In genomic region chr7:131066635-131067034, GRCh38 we compare ENCODE assay signal across 13 cellular contexts.
DNase-seq lines count a peak whose midpoint lies in the region; ATAC-seq, FAIRE-seq and TF ChIP-seq lines count a peak whose summit lies in the region.
"Had no signal": no experiment of that assay in that cellular context is flagged by ENCODE, and none has a peak within 500 bp of the region (broad histone marks: within the 10 kb centered on the region; RNA-seq: fewer than 3 reads in every experiment).

No MANE protein-coding gene starts in this region.

- TF ChIP-seq EP300 in A549 (IDR thresholded peaks at IDR 0.05) (no peak), HepG2 (IDR thresholded peaks at IDR 0.05; ENCODE audit: low read depth in 2 of 2, low read length in 2 of 2) (peak in 1 of 2 experiments; percentile 67; a peak in 1 of 4 replicates), HepG2 (CRISPR knock-in tag; IDR thresholded peaks at IDR 0.05; ENCODE audit: borderline replicate concordance) (no peak)

- H3K27me3 ChIP-seq in astrocyte (ENCODE audit: insufficient read depth, low read length) (no peaks in the 10 kb centered on the region), HepG2 (ENCODE audit: control insufficient read depth in 1 of 2, insufficient read depth in 2 of 2, low read length in 2 of 2) (no peaks in the 10 kb centered on the region)

- H3K79me2 ChIP-seq in astrocyte (ENCODE audit: insufficient read depth, low read length): no peaks in the 10 kb centered on the region
- peaks cover 53% of the 10 kb centered on the region for H3K79me2 ChIP-seq in HepG2 (ENCODE audit: insufficient read depth, low read length)

- no peak for TF ChIP-seq RAD21 in A549 (conservative IDR thresholded peaks at IDR 0.05 in 1 of 2, IDR thresholded peaks at IDR 0.05 in 1 of 2)
- no peak for TF ChIP-seq RAD21 in HepG2 (CRISPR knock-in tag; IDR thresholded peaks at IDR 0.05)

- DNase-seq in A549 (ENCODE audit: low read depth in 1 of 2, low spot score in 1 of 2) (peak in 1 of 2 experiments; percentile 36), astrocyte (ENCODE audit: low read depth) (no peak), HepG2 (ENCODE audit: low spot score) (peak; percentile 41), NCI-H1092 (lab: John Stamatoyannopoulos, UW) (no peak), 8988T (no peak)
- no peak for DNase-seq in activated CD8-positive, alpha-beta memory T cell treated with anti-CD3 and anti-CD28 coated beads, Interleukin-2, amount 50 U/mL, for 48 hours
- DNase-seq: activated CD4-positive, alpha-beta T cell treated with anti-CD3 and anti-CD28 coated beads, Interleukin-2, amount 10 ng/mL, durations not matched to agents 7 days and 5 days; effector CD4-positive, alpha-beta T cell; NCI-H1694 treated with DMSO at 0.1 percent for 48 hours; SW 1271 had no signal

- H3K4me2 ChIP-seq in A549: peak overlapping the region; percentile 58
- H3K4me2 ChIP-seq in astrocyte (ENCODE audit: low read length): no peak overlapping the region
- H3K4me2 ChIP-seq in HepG2 (ENCODE audit: low read depth, low read length): peak overlapping the region; percentile 8; the same call in 1 of the 2 replicates

- peak; percentile 12 to 16; a peak in 3 of 6 replicates for ATAC-seq in A549
- ATAC-seq in HepG2: no peak
- ATAC-seq in GM21447 (IDR thresholded peaks at IDR 0.05; ENCODE audit: unreplicated experiment): no peak

- H3K36me3 ChIP-seq in HEK293 (ENCODE audit: control insufficient read depth in 2 of 2, insufficient read depth in 1 of 2, low read length in 2 of 2) (no peaks in the 10 kb centered on the region), astrocyte (ENCODE audit: insufficient read depth, low read length) (no peaks in the 10 kb centered on the region), HepG2 (replicated peaks in 1 of 2; ENCODE audit: control insufficient read depth in 1 of 2, insufficient read depth in 2 of 2, low read length in 2 of 2) (peaks cover 0 to 7% of the 10 kb centered on the region in 2 experiments; a peak in 1 of 5 replicates)

- in situ Hi-C loops in HepG2 (cut with HindIII; ENCODE audit: extremely low pct_ligation_motif_present, low pct_unique_long_range_greater_than_20kb): no loop called here

- no peaks in the 10 kb centered on the region for H3K9me3 ChIP-seq in A549
- H3K9me3 ChIP-seq in HEK293 (ENCODE audit: control insufficient read depth, insufficient read depth, low read depth, low read length): no peaks in the 10 kb centered on the region
- H3K9me3 ChIP-seq in astrocyte (ENCODE audit: insufficient read depth, low read depth, low read length): no peaks in the 10 kb centered on the region
- no peaks in the 10 kb centered on the region for H3K9me3 ChIP-seq in HepG2 (ENCODE audit: low read length)

- H3K4me1 ChIP-seq in A549 (peaks cover 54% of the 10 kb centered on the region), HEK293 (ENCODE audit: control insufficient read depth, insufficient read depth, low read length) (no peaks in the 10 kb centered on the region), astrocyte (ENCODE audit: insufficient read depth, low read length) (peaks cover 2% of the 10 kb centered on the region), HepG2 (ENCODE audit: insufficient read depth, low read length) (peaks cover 64% of the 10 kb centered on the region)

- no peaks in the 10 kb centered on the region for H3K9me3 Mint-ChIP-seq in astrocyte (ENCODE audit: unreplicated experiment)
- H3K9me3 Mint-ChIP-seq: activated CD4-positive, alpha-beta T cell treated with anti-CD3 and anti-CD28 coated beads, Interleukin-2, amount 10 ng/mL, durations not matched to agents 7 days and 5 days had no signal

- no peak overlapping the region for H3K9ac ChIP-seq in astrocyte (ENCODE audit: low read length)
- no peak overlapping the region for H3K9ac ChIP-seq in HepG2 (ENCODE audit: insufficient read depth, low read depth, low read length)

- peaks cover 23% of the 10 kb centered on the region for H3K4me1 Mint-ChIP-seq in astrocyte (ENCODE audit: low read depth, unreplicated experiment)

- H3K4me3 Mint-ChIP-seq in astrocyte (ENCODE audit: unreplicated experiment): no peak overlapping the region
- H3K4me3 Mint-ChIP-seq: activated CD4-positive, alpha-beta T cell treated with anti-CD3 and anti-CD28 coated beads, Interleukin-2, amount 10 ng/mL, durations not matched to agents 7 days and 5 days had no signal

- no peak for TF ChIP-seq POLR2A in A549 (IDR thresholded peaks at IDR 0.05; ENCODE audit: low read length)
- TF ChIP-seq POLR2A in HepG2 (IDR thresholded peaks at IDR 0.05; ENCODE audit: insufficient read depth in 1 of 2, low read depth in 2 of 2, low read length in 2 of 2): no peak

- FAIRE-seq in A549 (lab: Jason Lieb, UNC): no peak
- no peak for FAIRE-seq in astrocyte (lab: Jason Lieb, UNC)
- no peak for FAIRE-seq in HepG2 (lab: Jason Lieb, UNC)

- H3K27ac ChIP-seq in A549: peak overlapping the region; percentile 32 to 76
- H3K27ac ChIP-seq in HEK293 (ENCODE audit: extremely low read depth, low read depth, low read length): no peak overlapping the region
- H3K27ac ChIP-seq in astrocyte (ENCODE audit: low read depth, low read length): no peak overlapping the region
- H3K27ac ChIP-seq in HepG2 (ENCODE audit: extremely low read length, insufficient read depth, low read length): peak overlapping the region; percentile 57

- CTCF ChIA-PET in A549 (lab: Yijun Ruan, JAX): interaction anchor here (1.3 to 2.3 kb wide), 2 partner anchors 26 to 170 kb away, joined by 5 to 6 read pairs; no protein-coding TSS in a partner anchor
- CTCF ChIA-PET in HEK293 (lab: Yijun Ruan, JAX): interaction anchor here (0.6 to 1.7 kb wide), 4 partner anchors 12 to 482 kb away, joined by 3 to 7 read pairs (median 4); no protein-coding TSS in a partner anchor
- CTCF ChIA-PET in HepG2 (lab: Yijun Ruan, JAX; ENCODE audit: low intra/inter-chr PET ratio, low total read pairs): no interaction called here

- BruUV-seq in HepG2 (replicated peaks; lab: Mats Ljungman, UMichigan): no TSS peak

- no peaks in the 10 kb centered on the region for H3K27me3 Mint-ChIP-seq in astrocyte (ENCODE audit: low read depth, unreplicated experiment)
- H3K27me3 Mint-ChIP-seq: activated CD4-positive, alpha-beta T cell treated with anti-CD3 and anti-CD28 coated beads, Interleukin-2, amount 10 ng/mL, durations not matched to agents 7 days and 5 days; B cell had no signal

- peak overlapping the region; percentile 20 for H3K27ac Mint-ChIP-seq in astrocyte (ENCODE audit: unreplicated experiment)

- H3K4me3 ChIP-seq in A549 (no peak overlapping the region), HEK293 (ENCODE audit: low read depth, low read length) (no peak overlapping the region), astrocyte (ENCODE audit: insufficient read depth, low read depth, low read length) (no peak overlapping the region), HepG2 (replicated peaks in 1 of 3; ENCODE audit: insufficient read depth in 1 of 3, low read depth in 2 of 3, low read length in 3 of 3) (no peak overlapping the region)

- intact Hi-C loops in HepG2 (cut with micrococcal nuclease; ENCODE audit: unreplicated experiment): loop anchor here (1.0 to 5.0 kb wide), 2 partner anchors 9 to 261 kb away; partner anchors contain the start of gene MKLN1

- TF ChIP-seq CTCF in A549 (IDR thresholded peaks at IDR 0.05) (no peak), HEK293 (tag by site-specific recombination; IDR thresholded peaks at IDR 0.05) (no peak), astrocyte (IDR thresholded peaks at IDR 0.05; ENCODE audit: insufficient read depth, low read depth, low read length) (no peak), HepG2 (CRISPR knock-in tag; IDR thresholded peaks at IDR 0.05) (no peak)

- no peak overlapping the region for H2AFZ ChIP-seq in astrocyte (ENCODE audit: low read depth, low read length)
- H2AFZ ChIP-seq in HepG2 (ENCODE audit: low read length): no peak overlapping the region

- no peaks in the 10 kb centered on the region for H4K20me1 ChIP-seq in astrocyte (ENCODE audit: insufficient read depth, low read length)
- H4K20me1 ChIP-seq in HepG2 (ENCODE audit: insufficient read depth, low read length): no peaks in the 10 kb centered on the region

- peaks cover 5% of the 10 kb centered on the region for H3K36me3 Mint-ChIP-seq in astrocyte (ENCODE audit: low read depth, unreplicated experiment)

- POLR2A ChIA-PET in A549 (lab: Yijun Ruan, JAX) (no interaction called here), HEK293 (lab: Yijun Ruan, JAX) (no interaction called here), HepG2 (lab: Yijun Ruan, JAX) (interaction anchor here (1.1 to 1.4 kb wide), 2 partner anchors 40 to 171 kb away, joined by 3 to 4 read pairs; no protein-coding TSS in a partner anchor)

TF ChIP-seq in HEK293, 187 proteins besides CTCF, POLR2A, EP300 and RAD21:
- TF ChIP-seq ZNF274 (IDR thresholded peaks at IDR 0.05; ENCODE audit: low read length): no peak
- TF ChIP-seq ZNF274 (tag by site-specific recombination; IDR thresholded peaks at IDR 0.05; ENCODE audit: borderline replicate concordance): no peak
- TF ChIP-seq IKZF3 (tag by site-specific recombination; IDR thresholded peaks at IDR 0.05): no peak
- TF ChIP-seq GLIS1 (tag by site-specific recombination; IDR thresholded peaks at IDR 0.05): peak; percentile 53
TF ChIP-seq in HEK293: peak in this region for 1.

TF ChIP-seq in HepG2, 621 proteins besides CTCF, POLR2A, EP300 and RAD21 (continues in another document):
- peak; percentile 81 for TF ChIP-seq ARID5B (CRISPR knock-in tag; IDR thresholded peaks at IDR 0.05)
- no peak for TF ChIP-seq RFXANK (CRISPR knock-in tag; IDR thresholded peaks at IDR 0.05)

Comparison
In these comparisons a context has a peak if more than half of its experiments do, and no peak if none do; other contexts are left out.
1. ATAC-seq: peak in A549 (2 of 2); none in HepG2 (single experiment) and GM21447 (single experiment).
2. H3K27ac ChIP-seq: peak in A549 (2 of 2) and HepG2 (single experiment); none in HEK293 (single experiment) and astrocyte (single experiment).